14 cellular contexts compared by ENCODE assay signal in genomic region chr19:4297901-4298771, GRCh38. TPM values are rescaled to one million over a fixed set of nuclear protein-coding genes. Genes with fewer than 3 reads are reported as not detected.
DNase-seq lines count a peak whose midpoint lies in the region; ATAC-seq lines count a peak whose summit lies in the region.
"Had no signal": no experiment of that assay in that cellular context is flagged by ENCODE, and none has a peak within 500 bp of the region (broad histone marks: within the 10 kb centered on the region; RNA-seq: fewer than 3 reads in every experiment).

No MANE protein-coding gene starts in this region.

- no peaks in the 10 kb centered on the region for H3K9me3 ChIP-seq in BLaER1
- H3K9me3 ChIP-seq: SK-N-SH had no signal

- H3K36me3 ChIP-seq in BLaER1 = no peaks in the 10 kb centered on the region

- H3K4me2 ChIP-seq in BLaER1 = peak overlapping the region; percentile 77
- H3K4me2 ChIP-seq: SK-N-SH had no signal

- 0 out of 2 replicates have a peak overlapping the region, but pooled peaks have one; percentile 21 for H3K9ac ChIP-seq in BLaER1
- H3K9ac ChIP-seq: SK-N-SH had no signal

- no peaks in the 10 kb centered on the region for H4K20me1 ChIP-seq in BLaER1

- no peaks in the 10 kb centered on the region for H3K27me3 ChIP-seq in BLaER1

- DNase-seq in Daoy (ENCODE audit: low read depth) (peak; percentile 40), islet precursor cell (peak; percentile 74), NOMO-1 treated with DMSO at 0.1 percent for 48 hours (lab: John Stamatoyannopoulos, UW; ENCODE audit: unreplicated experiment) (no peak), Kasumi-1 (lab: John Stamatoyannopoulos, UW) (no peak)
- DNase-seq in activated CD8-positive, alpha-beta memory T cell treated with anti-CD3 and anti-CD28 coated beads, Interleukin-2, amount 50 U/mL, for 48 hours = peak; percentile 73
- DNase-seq in effector CD8-positive, alpha-beta T cell (lab: John Stamatoyannopoulos, UW) = no peak
- DNase-seq: activated B cell treated with CpG ODN at 0.5 μM for 24 hours, kidney glomerular epithelial cell, SK-N-SH had no signal

- peak overlapping the region; percentile 68 for H3K27ac ChIP-seq in BLaER1

- no peak overlapping the region for H3K4me3 ChIP-seq in BLaER1

- peaks cover 61% of the 10 kb centered on the region for H3K4me1 ChIP-seq in BLaER1

- ATAC-seq in GM18909 (IDR thresholded peaks at IDR 0.05; ENCODE audit: poor library complexity, unreplicated experiment) = no peak
- ATAC-seq: stimulated activated memory B cell treated with anti-CD40 and anti-IgM and Interleukin-4, amounts not matched to agents 10 μg/mL and 1 μg/mL and 100 μg/mL, for 72 hours had no signal

RNA-seq across cellular contexts. Expression of gene TMIGD2, which starts 4.1 kb away (rescaled TPM):
- total RNA-seq in Daoy (2014; rRNA removed; shearing (Covaris generic)) = not detected in 2 replicates
- total RNA-seq: activated B cell treated with CpG ODN at 0.5 μM for 24 hours, MCF 10A, pulmonary artery endothelial cell had no signal

RNA-seq across cellular contexts. Expression of gene FSD1, which starts 6.3 kb away (rescaled TPM):
- total RNA-seq in Daoy (2014; rRNA removed; shearing (Covaris generic)) = 28.3 and 47.4 TPM in 2 replicates
- total RNA-seq: MCF 10A had no signal

RNA-seq across cellular contexts. Expression of gene SHD, which starts 19.1 kb away (rescaled TPM):
- total RNA-seq in Daoy (2014; rRNA removed; shearing (Covaris generic)) = not detected in 2 replicates
- total RNA-seq: activated B cell treated with CpG ODN at 0.5 μM for 24 hours, MCF 10A, pulmonary artery endothelial cell had no signal

RNA-seq across cellular contexts. Expression of gene STAP2, which starts 40.5 kb away (rescaled TPM):
- 28.9 and 35.7 TPM in 2 replicates for total RNA-seq in Daoy (2014; rRNA removed; shearing (Covaris generic))

RNA-seq across cellular contexts. Expression of gene MPND, which starts 45.2 kb away (rescaled TPM):
- 0.95 and 2.5 TPM in 2 replicates for total RNA-seq in Daoy (2014; rRNA removed; shearing (Covaris generic))

Comparison
In these comparisons a context has a peak if more than half of its experiments do, and no peak if none do; other contexts are left out.
1. DNase-seq: peak in Daoy (single experiment), activated CD8-positive, alpha-beta memory T cell treated with anti-CD3 and anti-CD28 coated beads, Interleukin-2, amount 50 U/mL, for 48 hours (single experiment) and islet precursor cell (single experiment); none in NOMO-1 treated with DMSO at 0.1 percent for 48 hours (single experiment), Kasumi-1 (0 of 2) and effector CD8-positive, alpha-beta T cell (single experiment).